9 cellular contexts compared by ENCODE assay signal in genomic region chr1:198932351-198932991, GRCh38.
A peak's percentile ranks its signal among the peaks of the same experiment; 100 is the strongest.
DNase-seq lines count a peak whose midpoint lies in the region; ATAC-seq lines count a peak whose summit lies in the region.
"Had no signal": no experiment of that assay in that cellular context is flagged by ENCODE, and none has a peak within 500 bp of the region (broad histone marks: within the 10 kb centered on the region; RNA-seq: fewer than 3 reads in every experiment).

No MANE protein-coding gene starts in this region.

- no peak overlapping the region for H3K4me3 ChIP-seq in CD8-positive, alpha-beta memory T cell (ENCODE audit: low read length)

- CTCF ChIA-PET in CD8-positive, alpha-beta memory T cell (lab: Charles Lee) = no interaction called here

- POLR2A ChIA-PET in CD8-positive, alpha-beta memory T cell (lab: Charles Lee) = interaction anchor here (1.0 kb wide), 1 partner anchor 171 kb away, joined by 3 read pairs; no protein-coding TSS in a partner anchor

- H3K9me3 ChIP-seq in CD8-positive, alpha-beta memory T cell (ENCODE audit: low read length) = no peaks in the 10 kb centered on the region
- H3K9me3 ChIP-seq in KOPT-K1 (ENCODE audit: insufficient read depth, low read length, poor library complexity, severe bottlenecking) = no peaks in the 10 kb centered on the region

- no peak for DNase-seq in CD8-positive, alpha-beta memory T cell
- no peak for DNase-seq in activated naive CD8-positive, alpha-beta T cell treated with anti-CD3 and anti-CD28 coated beads for 36 hours
- DNase-seq in lung microvascular endothelial cell (ENCODE audit: low read depth in 2 of 2) (peak; percentile 64 to 73), hepatic stellate cell (ENCODE audit: low spot score) (no peak), AG08395 (ENCODE audit: low spot score) (no peak)
- DNase-seq: NCI-H1694 had no signal

- H3K27me3 ChIP-seq in CD8-positive, alpha-beta memory T cell (ENCODE audit: insufficient read depth, low read length, poor library complexity, severe bottlenecking) = no peaks in the 10 kb centered on the region

- peaks cover 42% of the 10 kb centered on the region for H3K4me1 ChIP-seq in CD8-positive, alpha-beta memory T cell (ENCODE audit: insufficient read depth, low read length)

- no peaks in the 10 kb centered on the region for H3K36me3 Mint-ChIP-seq in CD8-positive, alpha-beta memory T cell
- peaks cover 6% of the 10 kb centered on the region for H3K36me3 Mint-ChIP-seq in activated naive CD8-positive, alpha-beta T cell treated with anti-CD3 and anti-CD28 coated beads for 36 hours

- H3K4me3 Mint-ChIP-seq in CD8-positive, alpha-beta memory T cell = peak overlapping the region in 6 of 7 donors; percentile 25 to 67 (median 54)
- H3K4me3 Mint-ChIP-seq in activated naive CD8-positive, alpha-beta T cell treated with anti-CD3 and anti-CD28 coated beads for 36 hours = peak overlapping the region; percentile 79

- H3K27me3 Mint-ChIP-seq in CD8-positive, alpha-beta memory T cell = peaks cover 0 to 2% of the 10 kb centered on the region in 2 donors
- no peaks in the 10 kb centered on the region for H3K27me3 Mint-ChIP-seq in activated naive CD8-positive, alpha-beta T cell treated with anti-CD3 and anti-CD28 coated beads for 36 hours

- ATAC-seq in GM19397 (IDR thresholded peaks at IDR 0.05; ENCODE audit: unreplicated experiment) (no peak), HG03378 (IDR thresholded peaks at IDR 0.05; ENCODE audit: unreplicated experiment) (no peak)

- peak overlapping the region in 2 of 8 donors; percentile 38 to 54 for H3K27ac Mint-ChIP-seq in CD8-positive, alpha-beta memory T cell
- peak overlapping the region; percentile 89 for H3K27ac Mint-ChIP-seq in activated naive CD8-positive, alpha-beta T cell treated with anti-CD3 and anti-CD28 coated beads for 36 hours

- H3K4me1 Mint-ChIP-seq in CD8-positive, alpha-beta memory T cell = peaks cover 35 to 43% (median 40%) of the 10 kb centered on the region in 3 donors
- H3K4me1 Mint-ChIP-seq in activated naive CD8-positive, alpha-beta T cell treated with anti-CD3 and anti-CD28 coated beads for 36 hours = peaks cover 34% of the 10 kb centered on the region

- H3K9me3 Mint-ChIP-seq in CD8-positive, alpha-beta memory T cell = no peaks in the 10 kb centered on the region
- no peaks in the 10 kb centered on the region for H3K9me3 Mint-ChIP-seq in activated naive CD8-positive, alpha-beta T cell treated with anti-CD3 and anti-CD28 coated beads for 36 hours

- no peak overlapping the region for H3K27ac ChIP-seq in CD8-positive, alpha-beta memory T cell (ENCODE audit: low read depth, low read length)
- H3K27ac ChIP-seq in KOPT-K1 (ENCODE audit: low read depth, low read length, poor library complexity, severe bottlenecking) = peak overlapping the region; percentile 85

- no peaks in the 10 kb centered on the region for H3K36me3 ChIP-seq in CD8-positive, alpha-beta memory T cell (ENCODE audit: insufficient read depth, low read length)
- peaks cover 63% of the 10 kb centered on the region for H3K36me3 ChIP-seq in KOPT-K1 (ENCODE audit: insufficient read depth, low read length)

Comparison
In these comparisons a context has a peak if more than half of its experiments do, and no peak if none do; other contexts are left out.
1. DNase-seq: peak in lung microvascular endothelial cell (2 of 2); none in CD8-positive, alpha-beta memory T cell (0 of 5), activated naive CD8-positive, alpha-beta T cell treated with anti-CD3 and anti-CD28 coated beads for 36 hours (single experiment), hepatic stellate cell (single experiment) and AG08395 (single experiment).